In the genomic region with DNA sequence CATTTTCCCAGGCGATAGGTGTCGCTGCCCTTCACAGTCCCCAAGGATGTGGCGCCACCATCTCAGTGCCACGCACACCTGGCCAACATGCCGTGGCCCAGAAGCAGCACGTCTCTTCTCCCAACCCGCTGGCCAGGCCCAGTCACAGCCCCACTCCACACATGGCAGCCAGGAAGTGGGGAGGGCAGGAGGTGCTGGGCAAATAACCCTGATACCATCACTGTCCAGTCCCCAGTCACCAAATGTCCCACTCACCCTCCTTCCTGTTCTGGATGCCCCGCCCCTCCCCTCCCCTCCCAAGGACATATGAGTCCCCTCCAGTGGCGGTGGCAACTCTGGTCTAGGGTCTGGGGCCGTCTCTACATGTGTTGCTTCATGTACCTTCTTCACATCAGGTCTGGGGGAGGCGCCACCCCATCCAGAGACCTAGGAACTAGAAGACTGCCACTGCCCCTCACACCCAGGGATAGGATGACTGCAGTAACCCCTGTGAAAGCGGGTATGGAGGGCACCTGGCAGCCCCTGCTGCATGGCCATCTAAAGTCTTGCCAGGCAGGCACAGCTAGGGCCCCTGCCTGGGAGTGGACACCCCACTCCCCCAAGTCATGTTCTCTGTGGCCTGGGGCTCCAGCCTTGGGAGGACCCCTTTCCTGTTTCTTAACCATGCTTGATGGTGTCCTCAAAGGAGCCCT, we compare ENCODE assay signal across 8 cellular contexts. TPM values are rescaled to one million over a fixed set of nuclear protein-coding genes. Genes with fewer than 3 reads are reported as not detected.
DNase-seq lines count a peak whose midpoint lies in the region; ATAC-seq and TF ChIP-seq lines count a peak whose summit lies in the region.
"Had no signal": no experiment of that assay in that cellular context is flagged by ENCODE, and none has a peak within 500 bp of the region (broad histone marks: within the 10 kb centered on the region; RNA-seq: fewer than 3 reads in every experiment).

No MANE protein-coding gene starts in this region.

- no peak overlapping the region for H2AFZ ChIP-seq in fibroblast of lung (ENCODE audit: low read length)

- H3K27ac ChIP-seq in fibroblast of lung (ENCODE audit: insufficient read depth, low read length) = peak overlapping the region; percentile 67

- peak overlapping the region; percentile 79 for H3K4me3 Mint-ChIP-seq in T-helper 17 cell
- peak overlapping the region; percentile 47 for H3K4me3 Mint-ChIP-seq in stimulated activated effector memory CD8-positive, alpha-beta T cell treated with anti-CD3 and anti-CD28 coated beads, Interleukin-12 subunit alpha, Interleukin-12 subunit beta, amount 100 ng/mL, for 72 hours

- ATAC-seq in HG03439 (IDR thresholded peaks at IDR 0.05; ENCODE audit: unreplicated experiment) (peak; percentile 9), T-helper 17 cell (no peak), GM21786 (IDR thresholded peaks at IDR 0.05; ENCODE audit: unreplicated experiment) (no peak)
- ATAC-seq in stimulated activated effector memory CD8-positive, alpha-beta T cell treated with anti-CD3 and anti-CD28 coated beads, Interleukin-12 subunit alpha, Interleukin-12 subunit beta, amount 100 ng/mL, for 72 hours = no peak

- H4K20me1 ChIP-seq in fibroblast of lung (ENCODE audit: control insufficient read depth, extremely low read depth, insufficient read depth, low read length) = no peaks in the 10 kb centered on the region

- peaks cover 5% of the 10 kb centered on the region for H3K36me3 ChIP-seq in fibroblast of lung (ENCODE audit: control insufficient read depth, insufficient read depth, low read length)

- H3K9me3 ChIP-seq in T-helper 17 cell (ENCODE audit: control insufficient read depth, low read length, poor library complexity, severe bottlenecking) (no peaks in the 10 kb centered on the region), fibroblast of lung (ENCODE audit: control insufficient read depth, insufficient read depth, low read depth, low read length) (no peaks in the 10 kb centered on the region)

- H3K27me3 Mint-ChIP-seq in T-helper 17 cell = no peaks in the 10 kb centered on the region

- peaks cover 20% of the 10 kb centered on the region for H3K4me1 Mint-ChIP-seq in T-helper 17 cell
- H3K4me1 Mint-ChIP-seq in stimulated activated effector memory CD8-positive, alpha-beta T cell treated with anti-CD3 and anti-CD28 coated beads, Interleukin-12 subunit alpha, Interleukin-12 subunit beta, amount 100 ng/mL, for 72 hours = peaks cover 41% of the 10 kb centered on the region

- H3K9me3 Mint-ChIP-seq in stimulated activated effector memory CD8-positive, alpha-beta T cell treated with anti-CD3 and anti-CD28 coated beads, Interleukin-12 subunit alpha, Interleukin-12 subunit beta, amount 100 ng/mL, for 72 hours = no peaks in the 10 kb centered on the region

- H3K27me3 ChIP-seq in fibroblast of lung (ENCODE audit: control insufficient read depth, insufficient read depth, low read length) = no peaks in the 10 kb centered on the region

- peaks cover 23% of the 10 kb centered on the region for H3K79me2 ChIP-seq in fibroblast of lung (ENCODE audit: control insufficient read depth, insufficient read depth, low read length)

- H3K27ac Mint-ChIP-seq in T-helper 17 cell = peak overlapping the region; percentile 83
- peak overlapping the region; percentile 88 for H3K27ac Mint-ChIP-seq in stimulated activated effector memory CD8-positive, alpha-beta T cell treated with anti-CD3 and anti-CD28 coated beads, Interleukin-12 subunit alpha, Interleukin-12 subunit beta, amount 100 ng/mL, for 72 hours

- H3K36me3 Mint-ChIP-seq in T-helper 17 cell (ENCODE audit: low read depth) = peaks cover 2% of the 10 kb centered on the region
- H3K36me3 Mint-ChIP-seq in stimulated activated effector memory CD8-positive, alpha-beta T cell treated with anti-CD3 and anti-CD28 coated beads, Interleukin-12 subunit alpha, Interleukin-12 subunit beta, amount 100 ng/mL, for 72 hours = peaks cover 15% of the 10 kb centered on the region

- H3K4me3 ChIP-seq in fibroblast of lung (replicated peaks in 1 of 4; ENCODE audit: control extremely low read depth in 1 of 4, insufficient read depth in 1 of 4, low read depth in 3 of 4, low read length in 4 of 4) = no peak overlapping the region

- H3K9ac ChIP-seq in fibroblast of lung (ENCODE audit: insufficient read depth, low read length) = no peak overlapping the region

- H3K4me2 ChIP-seq in fibroblast of lung (ENCODE audit: extremely low read depth, insufficient read depth, low read length) = no peak overlapping the region

- H3K4me1 ChIP-seq in fibroblast of lung (ENCODE audit: control insufficient read depth, extremely low read depth, insufficient read depth, low read length) = peaks cover 6% of the 10 kb centered on the region

- TF ChIP-seq CTCF in fibroblast of lung (conservative IDR thresholded peaks at IDR 0.05 in 1 of 2, IDR thresholded peaks at IDR 0.05 in 1 of 2; ENCODE audit: low read depth in 1 of 2, low read length in 2 of 2) = no peak

- no peak for DNase-seq in T-helper 17 cell
- DNase-seq in fibroblast of lung (ENCODE audit: low read depth in 2 of 2) = no peak
- peak in 1 of 2 donors; percentile 74 for DNase-seq in stimulated activated effector memory CD8-positive, alpha-beta T cell treated with anti-CD3 and anti-CD28 coated beads, Interleukin-12 subunit alpha, Interleukin-12 subunit beta, amount 100 ng/mL, for 72 hours (ENCODE audit: low spot score in 2 of 2)
- DNase-seq in DMS 273 (lab: John Stamatoyannopoulos, UW; ENCODE audit: unreplicated experiment) = no peak
- DNase-seq in NCI-H1417 treated with DMSO at 0.1 percent for 48 hours (lab: John Stamatoyannopoulos, UW) = no peak
- DNase-seq: NCI-H526 treated with DMSO at 0.1 percent for 48 hours had no signal

RNA-seq across cellular contexts. Expression of a gene that starts 7.3 kb away (rescaled TPM):
- total RNA-seq in T-helper 17 cell = 10 to 100 TPM; 64.2 to 82.9 TPM
- 17.2 and 23.0 TPM in 2 replicates for total RNA-seq in fibroblast of lung
- 3.6 and 4.0 TPM in 2 replicates for polyA plus RNA-seq in fibroblast of lung
- polyA plus RNA-seq in fibroblast of lung (2012) = 6.4 and 9.2 TPM in 2 replicates
- 2.8 and 8.5 TPM in 2 replicates for polyA minus RNA-seq in fibroblast of lung (ENCODE audit: low replicate concordance)

RNA-seq across cellular contexts. Expression of a gene that starts 10.9 kb away (rescaled TPM):
- total RNA-seq in T-helper 17 cell (100 to 1,000 TPM; 111 to 130 TPM), fibroblast of lung (10.3 and 20.6 TPM in 2 replicates)
- polyA plus RNA-seq in fibroblast of lung = 7.9 and 10.0 TPM in 2 replicates
- polyA plus RNA-seq in fibroblast of lung (2012) = 38.7 and 49.1 TPM in 2 replicates
- 93.8 and 122 TPM in 2 replicates for polyA minus RNA-seq in fibroblast of lung (ENCODE audit: low replicate concordance)

RNA-seq across cellular contexts. Expression of a gene that starts 19.1 kb away (rescaled TPM):
- total RNA-seq in T-helper 17 cell (10 to 100 TPM; 12.5 to 12.8 TPM), fibroblast of lung (1.8 and 2.5 TPM in 2 replicates)
- polyA plus RNA-seq in fibroblast of lung = 2.8 and 3.9 TPM in 2 replicates
- polyA plus RNA-seq in fibroblast of lung (2012) = 3.1 and 3.9 TPM in 2 replicates
- 1.7 and 6.2 TPM in 2 replicates for polyA minus RNA-seq in fibroblast of lung (ENCODE audit: low replicate concordance)

RNA-seq across cellular contexts. Expression of a gene that starts 21.4 kb away (rescaled TPM):
- total RNA-seq in T-helper 17 cell (10 to 100 TPM; 34.6 to 42.6 TPM), fibroblast of lung (3.9 and 7.4 TPM in 2 replicates)
- polyA plus RNA-seq in fibroblast of lung = 2.5 and 2.8 TPM in 2 replicates
- polyA plus RNA-seq in fibroblast of lung (2012) = 2.6 and 3.2 TPM in 2 replicates
- 14.7 and 16.6 TPM in 2 replicates for polyA minus RNA-seq in fibroblast of lung (ENCODE audit: low replicate concordance)

RNA-seq across cellular contexts. Expression of a gene that starts 46.1 kb away (rescaled TPM):
- total RNA-seq in T-helper 17 cell (10 to 100 TPM in 1 of 2 donors, 1 to 10 TPM in 1; 5.4 to 14.4 TPM), fibroblast of lung (1.0 and 1.2 TPM in 2 replicates)
- 0.09 TPM in 1 of 2 replicates, not detected in the other for polyA plus RNA-seq in fibroblast of lung
- 0.10 and 0.15 TPM in 2 replicates for polyA plus RNA-seq in fibroblast of lung (2012)
- polyA minus RNA-seq in fibroblast of lung (ENCODE audit: low replicate concordance) = not detected in 2 replicates
